In genomic region chr2:224325941-224326340, GRCh38 we compare ENCODE assay signal across 36 cellular contexts.
"Had no signal": no experiment of that assay in that cellular context is flagged by ENCODE, and none has a peak within 500 bp of the region (broad histone marks: within the 10 kb centered on the region; RNA-seq: fewer than 3 reads in every experiment).

No MANE protein-coding gene starts in this region.

- H3K36me3 ChIP-seq: ascending aorta, cardiac muscle cell, Peyer's patch, WERI-Rb-1 had no signal

- DNase-seq: activated CD4-positive, alpha-beta T cell treated with anti-CD3 and anti-CD28 coated beads, Interleukin-2, amount 10 ng/mL, durations not matched to agents 24 days and 14 days; activated CD4-positive, alpha-beta T cell treated with anti-CD3 and anti-CD28 coated beads, Interleukin-2, amount 50 U/mL, for 4 hours; activated CD8-positive, alpha-beta T cell treated with anti-CD3 and anti-CD28 coated beads for 36 hours; activated gamma-delta T cell; activated naive CD4-positive, alpha-beta T cell treated with Interleukin-2 at 50 U/mL for 16 hours; activated naive CD8-positive, alpha-beta T cell treated with anti-CD3 and anti-CD28 coated beads, Interleukin-2, amount 10 ng/mL, durations not matched to agents 7 days and 5 days; activated T-cell treated with anti-CD3 and anti-CD28 coated beads, Interleukin-2, amount 50 U/mL, for 1 hour; activated T-cell treated with anti-CD3 and anti-CD28 coated beads, Interleukin-2, amount 50 U/mL, for 72 hours; amygdala; MM.1S; MV-4-11; NCI-H1092; NCI-H1417 treated with DMSO at 0.1 percent for 48 hours; NCI-H187 treated with DMSO at 0.1 percent for 48 hours; NCI-H2171 treated with DMSO at 0.1 percent for 48 hours; NCI-H226; NCI-H446 treated with DMSO at 0.1 percent for 48 hours; NCI-H524; NCI-H69; NCI-H82; NK-92 treated with Interleukin-12 subunit alpha and Interleukin-12 subunit beta, amount 100 ng/mL, for 24 hours; PC-3; Peyer's patch; RPMI8226; SIG-M5; SW 1271; T-helper 1 cell; T-helper 2 cell; T-helper 9 cell; WERI-Rb-1 had no signal

- H3K27ac Mint-ChIP-seq: activated CD4-positive, alpha-beta T cell treated with anti-CD3 and anti-CD28 coated beads, Interleukin-2, amount 10 ng/mL, durations not matched to agents 24 days and 14 days; activated CD8-positive, alpha-beta T cell treated with anti-CD3 and anti-CD28 coated beads for 36 hours; activated naive CD4-positive, alpha-beta T cell treated with anti-CD3 and anti-CD28 coated beads, Interleukin-2, amount 50 U/mL, for 24 hours; activated naive CD8-positive, alpha-beta T cell treated with anti-CD3 and anti-CD28 coated beads, Interleukin-2, amount 10 ng/mL, durations not matched to agents 7 days and 5 days; activated T-cell treated with anti-CD3 and anti-CD28 coated beads, Interleukin-2, amount 50 U/mL, for 72 hours; activated T-helper 17 cell treated with anti-CD3 and anti-CD28 coated beads, Interleukin-2, amount 50 U/mL, for 72 hours had no signal

- H3K27me3 ChIP-seq: ascending aorta, cardiac muscle cell, Peyer's patch had no signal

- H3K9me3 Mint-ChIP-seq: activated CD4-positive, alpha-beta T cell treated with anti-CD3 and anti-CD28 coated beads, Interleukin-2, amount 10 ng/mL, durations not matched to agents 24 days and 14 days; activated CD8-positive, alpha-beta T cell treated with anti-CD3 and anti-CD28 coated beads for 36 hours; activated naive CD4-positive, alpha-beta T cell treated with anti-CD3 and anti-CD28 coated beads, Interleukin-2, amount 50 U/mL, for 24 hours; activated naive CD8-positive, alpha-beta T cell treated with anti-CD3 and anti-CD28 coated beads, Interleukin-2, amount 10 ng/mL, durations not matched to agents 7 days and 5 days; activated T-cell treated with anti-CD3 and anti-CD28 coated beads, Interleukin-2, amount 50 U/mL, for 72 hours; activated T-helper 17 cell treated with anti-CD3 and anti-CD28 coated beads, Interleukin-2, amount 50 U/mL, for 72 hours; central memory CD8-positive, alpha-beta T cell had no signal

- H3K27ac ChIP-seq: ascending aorta, cardiac muscle cell, KMS-11, Peyer's patch, WERI-Rb-1 had no signal

- H3K4me3 ChIP-seq: ascending aorta, cardiac muscle cell, Peyer's patch had no signal

- H3K4me1 ChIP-seq: ascending aorta, Peyer's patch had no signal

- H3K4me2 ChIP-seq: KMS-11 had no signal

- ATAC-seq: activated CD8-positive, alpha-beta T cell treated with anti-CD3 and anti-CD28 coated beads for 36 hours; activated T-cell treated with anti-CD3 and anti-CD28 coated beads, Interleukin-2, amount 50 U/mL, for 72 hours; activated T-helper 17 cell treated with anti-CD3 and anti-CD28 coated beads, Interleukin-2, amount 50 U/mL, for 72 hours; PC-3 had no signal

- H3K4me1 Mint-ChIP-seq: activated CD4-positive, alpha-beta T cell treated with anti-CD3 and anti-CD28 coated beads, Interleukin-2, amount 10 ng/mL, durations not matched to agents 24 days and 14 days; activated naive CD4-positive, alpha-beta T cell treated with anti-CD3 and anti-CD28 coated beads, Interleukin-2, amount 50 U/mL, for 24 hours; activated naive CD8-positive, alpha-beta T cell treated with anti-CD3 and anti-CD28 coated beads, Interleukin-2, amount 10 ng/mL, durations not matched to agents 7 days and 5 days; activated T-helper 17 cell treated with anti-CD3 and anti-CD28 coated beads, Interleukin-2, amount 50 U/mL, for 72 hours; central memory CD8-positive, alpha-beta T cell had no signal

- H3K4me3 Mint-ChIP-seq: activated CD4-positive, alpha-beta T cell treated with anti-CD3 and anti-CD28 coated beads, Interleukin-2, amount 10 ng/mL, durations not matched to agents 24 days and 14 days; activated CD8-positive, alpha-beta T cell treated with anti-CD3 and anti-CD28 coated beads for 36 hours; activated naive CD4-positive, alpha-beta T cell treated with anti-CD3 and anti-CD28 coated beads, Interleukin-2, amount 50 U/mL, for 24 hours; activated naive CD8-positive, alpha-beta T cell treated with anti-CD3 and anti-CD28 coated beads, Interleukin-2, amount 10 ng/mL, durations not matched to agents 7 days and 5 days; activated T-cell treated with anti-CD3 and anti-CD28 coated beads, Interleukin-2, amount 50 U/mL, for 72 hours; activated T-helper 17 cell treated with anti-CD3 and anti-CD28 coated beads, Interleukin-2, amount 50 U/mL, for 72 hours; central memory CD8-positive, alpha-beta T cell had no signal

- H3K36me3 Mint-ChIP-seq: activated naive CD4-positive, alpha-beta T cell treated with anti-CD3 and anti-CD28 coated beads, Interleukin-2, amount 50 U/mL, for 24 hours; activated naive CD8-positive, alpha-beta T cell treated with anti-CD3 and anti-CD28 coated beads, Interleukin-2, amount 10 ng/mL, durations not matched to agents 7 days and 5 days had no signal
